1 cellular context compared by ENCODE assay signal in the genomic region with DNA sequence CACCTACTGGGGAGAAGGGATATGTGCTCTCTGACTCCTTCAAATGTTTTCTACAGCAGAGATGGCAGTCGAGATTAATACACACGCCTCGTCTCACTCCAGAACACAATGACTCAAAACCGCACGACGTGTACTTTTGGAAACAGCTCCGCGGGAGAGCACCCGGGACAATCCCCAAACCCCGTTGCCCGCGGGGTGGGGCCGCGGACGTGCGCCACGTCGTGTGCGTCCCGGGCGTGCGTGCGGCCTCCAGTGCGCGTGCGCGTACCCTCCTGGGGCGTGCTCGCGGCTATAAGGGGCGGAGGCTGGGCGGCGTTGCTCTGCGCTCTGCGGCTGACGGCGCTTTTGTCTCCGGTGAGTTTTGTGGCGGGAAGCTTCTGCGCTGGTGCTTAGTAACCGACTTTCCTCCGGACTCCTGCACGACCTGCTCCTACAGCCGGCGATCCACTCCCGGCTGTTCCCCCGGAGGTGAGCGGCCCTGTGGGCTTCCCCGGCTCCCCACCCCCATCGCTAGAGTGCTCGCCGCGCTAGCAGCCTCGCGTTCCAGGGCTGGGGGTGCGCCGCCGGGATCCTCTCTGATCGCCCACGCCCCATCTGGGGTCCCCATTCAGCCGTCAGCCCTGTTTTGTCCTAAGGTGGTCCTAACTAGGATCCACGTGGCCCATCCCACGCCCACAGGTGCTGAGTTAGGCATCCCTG.
A peak's percentile ranks its signal among the peaks of the same experiment; 100 is the strongest.
TF ChIP-seq lines count a peak whose summit lies in the region.

A gene with protein sequence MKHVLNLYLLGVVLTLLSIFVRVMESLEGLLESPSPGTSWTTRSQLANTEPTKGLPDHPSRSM (plus strand): TSS at position 323 of the 699 bp plus-strand sequence. CDS start 1,391 bp downstream, outside the sequence.

TF ChIP-seq in K562, 482 proteins besides CTCF, POLR2A, EP300 and RAD21 (continued from another document and continues in another):
- TF ChIP-seq GABPB1 (CRISPR knock-in tag; IDR thresholded peaks at IDR 0.05), result peak; percentile 72
- TF ChIP-seq, protein P1, sequence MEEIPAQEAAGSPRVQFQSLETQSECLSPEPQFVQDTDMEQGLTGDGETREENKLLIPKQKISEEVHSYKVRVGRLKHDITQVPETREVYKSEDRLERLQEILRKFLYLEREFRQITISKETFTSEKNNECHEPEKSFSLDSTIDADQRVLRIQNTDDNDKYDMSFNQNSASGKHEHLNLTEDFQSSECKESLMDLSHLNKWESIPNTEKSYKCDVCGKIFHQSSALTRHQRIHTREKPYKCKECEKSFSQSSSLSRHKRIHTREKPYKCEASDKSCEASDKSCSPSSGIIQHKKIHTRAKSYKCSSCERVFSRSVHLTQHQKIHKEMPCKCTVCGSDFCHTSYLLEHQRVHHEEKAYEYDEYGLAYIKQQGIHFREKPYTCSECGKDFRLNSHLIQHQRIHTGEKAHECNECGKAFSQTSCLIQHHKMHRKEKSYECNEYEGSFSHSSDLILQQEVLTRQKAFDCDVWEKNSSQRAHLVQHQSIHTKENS (CRISPR knock-in tag; IDR thresholded peaks at IDR 0.05), result no peak
- TF ChIP-seq NCOA1 (IDR thresholded peaks at IDR 0.05; ENCODE audit: low read depth), result no peak
- no peak for TF ChIP-seq ZBTB8A (IDR thresholded peaks at IDR 0.05; ENCODE audit: partially characterized antibody)
- no peak; the same call in 1 of the 2 replicates for TF ChIP-seq STAG1 (CRISPR knock-in tag; IDR thresholded peaks at IDR 0.05; ENCODE audit: borderline replicate concordance)
- TF ChIP-seq, protein P2, sequence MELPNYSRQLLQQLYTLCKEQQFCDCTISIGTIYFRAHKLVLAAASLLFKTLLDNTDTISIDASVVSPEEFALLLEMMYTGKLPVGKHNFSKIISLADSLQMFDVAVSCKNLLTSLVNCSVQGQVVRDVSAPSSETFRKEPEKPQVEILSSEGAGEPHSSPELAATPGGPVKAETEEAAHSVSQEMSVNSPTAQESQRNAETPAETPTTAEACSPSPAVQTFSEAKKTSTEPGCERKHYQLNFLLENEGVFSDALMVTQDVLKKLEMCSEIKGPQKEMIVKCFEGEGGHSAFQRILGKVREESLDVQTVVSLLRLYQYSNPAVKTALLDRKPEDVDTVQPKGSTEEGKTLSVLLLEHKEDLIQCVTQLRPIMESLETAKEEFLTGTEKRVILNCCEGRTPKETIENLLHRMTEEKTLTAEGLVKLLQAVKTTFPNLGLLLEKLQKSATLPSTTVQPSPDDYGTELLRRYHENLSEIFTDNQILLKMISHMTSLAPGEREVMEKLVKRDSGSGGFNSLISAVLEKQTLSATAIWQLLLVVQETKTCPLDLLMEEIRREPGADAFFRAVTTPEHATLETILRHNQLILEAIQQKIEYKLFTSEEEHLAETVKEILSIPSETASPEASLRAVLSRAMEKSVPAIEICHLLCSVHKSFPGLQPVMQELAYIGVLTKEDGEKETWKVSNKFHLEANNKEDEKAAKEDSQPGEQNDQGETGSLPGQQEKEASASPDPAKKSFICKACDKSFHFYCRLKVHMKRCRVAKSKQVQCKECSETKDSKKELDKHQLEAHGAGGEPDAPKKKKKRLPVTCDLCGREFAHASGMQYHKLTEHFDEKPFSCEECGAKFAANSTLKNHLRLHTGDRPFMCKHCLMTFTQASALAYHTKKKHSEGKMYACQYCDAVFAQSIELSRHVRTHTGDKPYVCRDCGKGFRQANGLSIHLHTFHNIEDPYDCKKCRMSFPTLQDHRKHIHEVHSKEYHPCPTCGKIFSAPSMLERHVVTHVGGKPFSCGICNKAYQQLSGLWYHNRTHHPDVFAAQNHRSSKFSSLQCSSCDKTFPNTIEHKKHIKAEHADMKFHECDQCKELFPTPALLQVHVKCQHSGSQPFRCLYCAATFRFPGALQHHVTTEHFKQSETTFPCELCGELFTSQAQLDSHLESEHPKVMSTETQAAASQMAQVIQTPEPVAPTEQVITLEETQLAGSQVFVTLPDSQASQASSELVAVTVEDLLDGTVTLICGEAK (IDR thresholded peaks at IDR 0.05), result peak; percentile 51; the same call in 1 of the 2 replicates
- TF ChIP-seq, protein P2 (CRISPR knock-in tag; IDR thresholded peaks at IDR 0.05), result no peak
- TF ChIP-seq KLF16 (IDR thresholded peaks at IDR 0.05), result no peak
- TF ChIP-seq U2AF1 (optimal IDR thresholded peaks at IDR 0.05; ENCODE audit: low read depth, low read length), result peak; percentile 51
- TF ChIP-seq, protein P3, sequence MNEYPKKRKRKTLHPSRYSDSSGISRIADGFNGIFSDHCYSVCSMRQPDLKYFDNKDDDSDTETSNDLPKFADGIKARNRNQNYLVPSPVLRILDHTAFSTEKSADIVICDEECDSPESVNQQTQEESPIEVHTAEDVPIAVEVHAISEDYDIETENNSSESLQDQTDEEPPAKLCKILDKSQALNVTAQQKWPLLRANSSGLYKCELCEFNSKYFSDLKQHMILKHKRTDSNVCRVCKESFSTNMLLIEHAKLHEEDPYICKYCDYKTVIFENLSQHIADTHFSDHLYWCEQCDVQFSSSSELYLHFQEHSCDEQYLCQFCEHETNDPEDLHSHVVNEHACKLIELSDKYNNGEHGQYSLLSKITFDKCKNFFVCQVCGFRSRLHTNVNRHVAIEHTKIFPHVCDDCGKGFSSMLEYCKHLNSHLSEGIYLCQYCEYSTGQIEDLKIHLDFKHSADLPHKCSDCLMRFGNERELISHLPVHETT (CRISPR knock-in tag; conservative IDR thresholded peaks at IDR 0.05 in 1 of 2, IDR thresholded peaks at IDR 0.05 in 1 of 2), result peak in 1 of 2 experiments; percentile 90; a peak in 2 of 4 replicates
- TF ChIP-seq ZNF583 (CRISPR knock-in tag; IDR thresholded peaks at IDR 0.05), result 0 out of 2 replicates have a peak, but pooled peaks have one; percentile 20
- TF ChIP-seq ZNF212 (CRISPR knock-in tag; IDR thresholded peaks at IDR 0.05), result no peak
- TF ChIP-seq, protein P4, sequence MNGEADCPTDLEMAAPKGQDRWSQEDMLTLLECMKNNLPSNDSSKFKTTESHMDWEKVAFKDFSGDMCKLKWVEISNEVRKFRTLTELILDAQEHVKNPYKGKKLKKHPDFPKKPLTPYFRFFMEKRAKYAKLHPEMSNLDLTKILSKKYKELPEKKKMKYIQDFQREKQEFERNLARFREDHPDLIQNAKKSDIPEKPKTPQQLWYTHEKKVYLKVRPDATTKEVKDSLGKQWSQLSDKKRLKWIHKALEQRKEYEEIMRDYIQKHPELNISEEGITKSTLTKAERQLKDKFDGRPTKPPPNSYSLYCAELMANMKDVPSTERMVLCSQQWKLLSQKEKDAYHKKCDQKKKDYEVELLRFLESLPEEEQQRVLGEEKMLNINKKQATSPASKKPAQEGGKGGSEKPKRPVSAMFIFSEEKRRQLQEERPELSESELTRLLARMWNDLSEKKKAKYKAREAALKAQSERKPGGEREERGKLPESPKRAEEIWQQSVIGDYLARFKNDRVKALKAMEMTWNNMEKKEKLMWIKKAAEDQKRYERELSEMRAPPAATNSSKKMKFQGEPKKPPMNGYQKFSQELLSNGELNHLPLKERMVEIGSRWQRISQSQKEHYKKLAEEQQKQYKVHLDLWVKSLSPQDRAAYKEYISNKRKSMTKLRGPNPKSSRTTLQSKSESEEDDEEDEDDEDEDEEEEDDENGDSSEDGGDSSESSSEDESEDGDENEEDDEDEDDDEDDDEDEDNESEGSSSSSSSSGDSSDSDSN (IDR thresholded peaks at IDR 0.05; ENCODE audit: borderline replicate concordance in 1 of 2, low read depth in 2 of 2, low read length in 2 of 2), result peak; percentile 39 to 61; a peak in 2 of 4 replicates
- no peak for TF ChIP-seq ADNP (tag; IDR thresholded peaks at IDR 0.05)
- TF ChIP-seq RBM34 (IDR thresholded peaks at IDR 0.05; ENCODE audit: borderline replicate concordance, insufficient read depth, low read length), result no peak
- no peak for TF ChIP-seq ATF1 (CRISPR knock-in tag; IDR thresholded peaks at IDR 0.05)
- peak; percentile 92 for TF ChIP-seq ATF1 (tag; IDR thresholded peaks at IDR 0.05)
- no peak for TF ChIP-seq ZNF324 (CRISPR knock-in tag; IDR thresholded peaks at IDR 0.05)
- no peak for TF ChIP-seq OTX1 (CRISPR knock-in tag; IDR thresholded peaks at IDR 0.05)
- TF ChIP-seq, protein P5, sequence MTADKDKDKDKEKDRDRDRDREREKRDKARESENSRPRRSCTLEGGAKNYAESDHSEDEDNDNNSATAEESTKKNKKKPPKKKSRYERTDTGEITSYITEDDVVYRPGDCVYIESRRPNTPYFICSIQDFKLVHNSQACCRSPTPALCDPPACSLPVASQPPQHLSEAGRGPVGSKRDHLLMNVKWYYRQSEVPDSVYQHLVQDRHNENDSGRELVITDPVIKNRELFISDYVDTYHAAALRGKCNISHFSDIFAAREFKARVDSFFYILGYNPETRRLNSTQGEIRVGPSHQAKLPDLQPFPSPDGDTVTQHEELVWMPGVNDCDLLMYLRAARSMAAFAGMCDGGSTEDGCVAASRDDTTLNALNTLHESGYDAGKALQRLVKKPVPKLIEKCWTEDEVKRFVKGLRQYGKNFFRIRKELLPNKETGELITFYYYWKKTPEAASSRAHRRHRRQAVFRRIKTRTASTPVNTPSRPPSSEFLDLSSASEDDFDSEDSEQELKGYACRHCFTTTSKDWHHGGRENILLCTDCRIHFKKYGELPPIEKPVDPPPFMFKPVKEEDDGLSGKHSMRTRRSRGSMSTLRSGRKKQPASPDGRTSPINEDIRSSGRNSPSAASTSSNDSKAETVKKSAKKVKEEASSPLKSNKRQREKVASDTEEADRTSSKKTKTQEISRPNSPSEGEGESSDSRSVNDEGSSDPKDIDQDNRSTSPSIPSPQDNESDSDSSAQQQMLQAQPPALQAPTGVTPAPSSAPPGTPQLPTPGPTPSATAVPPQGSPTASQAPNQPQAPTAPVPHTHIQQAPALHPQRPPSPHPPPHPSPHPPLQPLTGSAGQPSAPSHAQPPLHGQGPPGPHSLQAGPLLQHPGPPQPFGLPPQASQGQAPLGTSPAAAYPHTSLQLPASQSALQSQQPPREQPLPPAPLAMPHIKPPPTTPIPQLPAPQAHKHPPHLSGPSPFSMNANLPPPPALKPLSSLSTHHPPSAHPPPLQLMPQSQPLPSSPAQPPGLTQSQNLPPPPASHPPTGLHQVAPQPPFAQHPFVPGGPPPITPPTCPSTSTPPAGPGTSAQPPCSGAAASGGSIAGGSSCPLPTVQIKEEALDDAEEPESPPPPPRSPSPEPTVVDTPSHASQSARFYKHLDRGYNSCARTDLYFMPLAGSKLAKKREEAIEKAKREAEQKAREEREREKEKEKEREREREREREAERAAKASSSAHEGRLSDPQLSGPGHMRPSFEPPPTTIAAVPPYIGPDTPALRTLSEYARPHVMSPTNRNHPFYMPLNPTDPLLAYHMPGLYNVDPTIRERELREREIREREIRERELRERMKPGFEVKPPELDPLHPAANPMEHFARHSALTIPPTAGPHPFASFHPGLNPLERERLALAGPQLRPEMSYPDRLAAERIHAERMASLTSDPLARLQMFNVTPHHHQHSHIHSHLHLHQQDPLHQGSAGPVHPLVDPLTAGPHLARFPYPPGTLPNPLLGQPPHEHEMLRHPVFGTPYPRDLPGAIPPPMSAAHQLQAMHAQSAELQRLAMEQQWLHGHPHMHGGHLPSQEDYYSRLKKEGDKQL (CRISPR knock-in tag; IDR thresholded peaks at IDR 0.05; ENCODE audit: borderline replicate concordance), result no peak
- TF ChIP-seq TCF3 (CRISPR knock-in tag; IDR thresholded peaks at IDR 0.05), result no peak
- TF ChIP-seq, protein P6, sequence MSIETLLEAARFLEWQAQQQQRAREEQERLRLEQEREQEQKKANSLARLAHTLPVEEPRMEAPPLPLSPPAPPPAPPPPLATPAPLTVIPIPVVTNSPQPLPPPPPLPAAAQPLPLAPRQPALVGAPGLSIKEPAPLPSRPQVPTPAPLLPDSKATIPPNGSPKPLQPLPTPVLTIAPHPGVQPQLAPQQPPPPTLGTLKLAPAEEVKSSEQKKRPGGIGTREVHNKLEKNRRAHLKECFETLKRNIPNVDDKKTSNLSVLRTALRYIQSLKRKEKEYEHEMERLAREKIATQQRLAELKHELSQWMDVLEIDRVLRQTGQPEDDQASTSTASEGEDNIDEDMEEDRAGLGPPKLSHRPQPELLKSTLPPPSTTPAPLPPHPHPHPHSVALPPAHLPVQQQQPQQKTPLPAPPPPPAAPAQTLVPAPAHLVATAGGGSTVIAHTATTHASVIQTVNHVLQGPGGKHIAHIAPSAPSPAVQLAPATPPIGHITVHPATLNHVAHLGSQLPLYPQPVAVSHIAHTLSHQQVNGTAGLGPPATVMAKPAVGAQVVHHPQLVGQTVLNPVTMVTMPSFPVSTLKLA (conservative IDR thresholded peaks at IDR 0.05), result peak; percentile 88 to 95
